Comparison of ENCODE assay signal across 15 cellular contexts in the genomic region with DNA sequence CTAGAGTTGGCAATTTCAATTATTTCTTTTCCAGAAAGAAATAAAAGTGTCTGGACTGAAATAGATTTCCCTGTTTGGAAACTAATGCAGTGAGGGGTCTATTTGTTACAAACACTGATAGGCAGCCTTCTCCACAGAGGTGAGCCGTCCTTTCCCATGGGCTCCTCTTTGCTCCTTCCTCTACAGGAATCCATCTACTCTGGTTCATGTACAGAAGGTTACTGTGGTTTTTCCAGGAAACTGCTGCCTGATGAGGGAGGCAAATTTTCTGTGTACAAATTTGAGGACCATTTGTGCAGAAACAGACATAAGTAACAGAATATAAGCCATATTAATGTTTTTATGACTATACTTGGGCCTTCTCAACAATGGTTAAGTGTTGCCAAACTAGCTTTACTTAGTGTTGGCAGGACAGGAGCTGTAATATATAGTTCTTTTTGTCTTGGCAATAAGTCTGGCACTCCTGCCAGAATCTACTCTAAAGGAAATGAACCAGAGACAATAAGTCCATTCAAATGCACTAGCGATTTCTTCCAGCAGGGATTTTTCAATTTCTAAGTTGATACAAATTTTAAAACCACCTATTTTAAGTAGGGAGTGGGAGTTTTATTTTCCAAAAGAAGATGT.
DNase-seq lines count a peak whose midpoint lies in the region; ATAC-seq and TF ChIP-seq lines count a peak whose summit lies in the region.
"Had no signal": no experiment of that assay in that cellular context is flagged by ENCODE, and none has a peak within 500 bp of the region (broad histone marks: within the 10 kb centered on the region; RNA-seq: fewer than 3 reads in every experiment).

No MANE protein-coding gene starts in this region.

- peaks cover 30% of the 10 kb centered on the region for H3K4me1 ChIP-seq in body of pancreas
- no peaks in the 10 kb centered on the region for H3K4me1 ChIP-seq in neuronal stem cell (ENCODE audit: control insufficient read depth in 2 of 2, insufficient read depth in 1 of 2, low read depth in 1 of 2, low read length in 2 of 2)
- H3K4me1 ChIP-seq: ascending aorta, gastrocnemius medialis had no signal

- H3K14ac ChIP-seq in neuronal stem cell (ENCODE audit: low read length) = no peak overlapping the region

- intact Hi-C loops in body of pancreas (cut with DNase I) = loop anchor here (10.0 kb wide), 1 partner anchor 294 kb away; no protein-coding TSS in a partner anchor

- no peak for TF ChIP-seq POLR2A in body of pancreas (IDR thresholded peaks at IDR 0.05)

- H2BK15ac ChIP-seq in neuronal stem cell (ENCODE audit: low read length) = no peak overlapping the region

- H3K27ac ChIP-seq in body of pancreas (peak overlapping the region in 3 of 4 donors; percentile 33 to 75 (median 42)), neuronal stem cell (replicated peaks; ENCODE audit: low read length) (no peak overlapping the region)
- H3K27ac ChIP-seq: ascending aorta, C4-2B, gastrocnemius medialis, neutrophil, RWPE1 had no signal

- H3K79me1 ChIP-seq in neuronal stem cell (ENCODE audit: low read depth, low read length) = no peaks in the 10 kb centered on the region

- H2AK5ac ChIP-seq in neuronal stem cell (ENCODE audit: low read depth, low read length) = no peak overlapping the region

- H3K36me3 ChIP-seq in body of pancreas (replicated peaks in 1 of 2; ENCODE audit: insufficient read depth in 1 of 2, low read depth in 2 of 2) = no peaks in the 10 kb centered on the region
- H3K36me3 ChIP-seq in neuronal stem cell (replicated peaks in 1 of 2; ENCODE audit: control insufficient read depth in 2 of 2, insufficient read depth in 2 of 2, low read length in 2 of 2) = no peaks in the 10 kb centered on the region
- H3K36me3 ChIP-seq: ascending aorta, gastrocnemius medialis, neutrophil had no signal

- no peak overlapping the region for H4K8ac ChIP-seq in neuronal stem cell (ENCODE audit: low read depth, low read length)

- no peak overlapping the region for H3K4me2 ChIP-seq in neuronal stem cell (ENCODE audit: insufficient read depth, low read length, poor library complexity, severe bottlenecking)

- H3K4ac ChIP-seq in neuronal stem cell (ENCODE audit: low read length) = no peak overlapping the region

- no peak overlapping the region for H3K4me3 ChIP-seq in LNCaP clone FGC (ENCODE audit: low read depth, low read length)
- no peak overlapping the region for H3K4me3 ChIP-seq in body of pancreas
- H3K4me3 ChIP-seq in neuronal stem cell (ENCODE audit: low read length in 2 of 2) = no peak overlapping the region
- H3K4me3 ChIP-seq: ascending aorta, gastrocnemius medialis, lung had no signal

- H3K9me3 ChIP-seq in body of pancreas (no peaks in the 10 kb centered on the region), neuronal stem cell (replicated peaks in 1 of 2; ENCODE audit: control insufficient read depth in 2 of 2, insufficient read depth in 1 of 2, low read depth in 1 of 2, low read length in 2 of 2) (no peaks in the 10 kb centered on the region)
- H3K9me3 ChIP-seq: ascending aorta, gastrocnemius medialis, neutrophil had no signal

- no peak overlapping the region for H3K23ac ChIP-seq in neuronal stem cell (ENCODE audit: low read depth, low read length, poor library complexity)

- no peak for ATAC-seq in body of pancreas
- ATAC-seq in GM21526 (IDR thresholded peaks at IDR 0.05; ENCODE audit: low FRiP score, unreplicated experiment) = no peak

- H3K18ac ChIP-seq in neuronal stem cell (ENCODE audit: low read length) = no peak overlapping the region

- H3K9ac ChIP-seq in neuronal stem cell (ENCODE audit: low read depth, low read length, poor library complexity) = no peak overlapping the region

- TF ChIP-seq CTCF in LNCaP clone FGC (IDR thresholded peaks at IDR 0.05; ENCODE audit: control insufficient read depth, extremely low read depth, insufficient read depth) (no peak), body of pancreas (IDR thresholded peaks at IDR 0.05) (peak in 1 of 7 experiments; percentile 23)

- no peak overlapping the region for H2BK12ac ChIP-seq in neuronal stem cell (ENCODE audit: low read length)

- no peak overlapping the region for H2BK120ac ChIP-seq in neuronal stem cell (ENCODE audit: low read depth, low read length)

- no peaks in the 10 kb centered on the region for H3K27me3 ChIP-seq in body of pancreas
- peaks cover 0 to 10% (median 0%) of the 10 kb centered on the region in 3 experiments for H3K27me3 ChIP-seq in neuronal stem cell (ENCODE audit: control insufficient read depth in 3 of 3, insufficient read depth in 3 of 3, low read depth in 1 of 3, low read length in 3 of 3)
- H3K27me3 ChIP-seq: ascending aorta, gastrocnemius medialis had no signal

- DNase-seq in COLO829 (ENCODE audit: low spot score) = peak; percentile 77
- DNase-seq in LNCaP clone FGC (ENCODE audit: low read depth) = peak; percentile 60
- peak; percentile 31 for DNase-seq in NCI-H2196 treated with DMSO at 0.1 percent for 48 hours (lab: John Stamatoyannopoulos, UW; ENCODE audit: unreplicated experiment)
- DNase-seq in body of pancreas = no peak
- DNase-seq in NCI-H128 (lab: John Stamatoyannopoulos, UW; ENCODE audit: unreplicated experiment) = no peak
- no peak for DNase-seq in T-helper 1 cell
- no peak for DNase-seq in neuronal stem cell (ENCODE audit: low spot score)
- DNase-seq: cerebellar nuclear complex had no signal

- H4K91ac ChIP-seq in neuronal stem cell (ENCODE audit: low read depth, low read length, poor library complexity) = no peak overlapping the region

- H2BK5ac ChIP-seq in neuronal stem cell (ENCODE audit: low read length) = no peak overlapping the region

- H2AFZ ChIP-seq in neuronal stem cell (ENCODE audit: low read length) = no peak overlapping the region

- WGBS in body of pancreas, 2 donors = 19 to 50% methylated on average over 2 of the region's 2 CpGs
- no CpG with 5 or more reads among the region's 2 CpGs for WGBS in neuronal stem cell (ENCODE audit: extremely low coverage in 2 of 2, insufficient read length in 2 of 2, insufficient replicate concordance in 1 of 2), 2 donors

Comparison
In these comparisons a context has a peak if more than half of its experiments do, and no peak if none do; other contexts are left out.
1. DNase-seq: peak in COLO829 (single experiment), LNCaP clone FGC (single experiment) and NCI-H2196 treated with DMSO at 0.1 percent for 48 hours (single experiment); none in body of pancreas (0 of 4), NCI-H128 (single experiment), T-helper 1 cell (0 of 5) and neuronal stem cell (single experiment).